ENCODE assay signal across 29 cellular contexts in the genomic region with DNA sequence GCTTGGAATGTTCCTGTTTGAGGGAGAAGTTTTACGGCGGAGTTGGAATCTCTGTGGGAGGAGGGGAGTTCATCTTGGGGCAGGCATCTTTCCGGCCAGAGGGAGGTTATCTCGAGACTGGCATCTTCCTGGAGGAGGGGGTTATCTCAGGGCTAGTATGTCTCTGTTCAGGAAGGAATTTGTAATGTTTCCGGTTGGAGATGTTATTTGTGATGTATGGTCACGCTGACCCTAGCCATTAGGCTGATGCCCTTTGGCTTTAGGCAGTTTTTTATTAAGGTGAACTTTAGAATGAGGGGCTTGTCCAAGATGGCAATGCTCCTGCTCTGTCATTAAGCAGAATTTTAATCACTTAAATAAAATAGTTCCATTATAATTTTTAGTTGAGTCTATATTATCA.
"Had no signal": no experiment of that assay in that cellular context is flagged by ENCODE, and none has a peak within 500 bp of the region (broad histone marks: within the 10 kb centered on the region; RNA-seq: fewer than 3 reads in every experiment).

No MANE protein-coding gene starts in this region.

- H3K4me3 ChIP-seq: heart right ventricle, left ventricle myocardium inferior, pancreas, prostate gland, skin epidermis, thoracic aorta, vagina had no signal

- H3K36me3 ChIP-seq: heart right ventricle, left ventricle myocardium inferior, pancreas, prostate gland, thoracic aorta, vagina had no signal

- H3K27me3 Mint-ChIP-seq: activated CD8-positive, alpha-beta T cell treated with anti-CD3 and anti-CD28 coated beads for 36 hours; activated T-helper 17 cell treated with anti-CD3 and anti-CD28 coated beads, Interleukin-2, amount 50 U/mL, for 72 hours; naive thymus-derived CD4-positive, alpha-beta T cell; stimulated activated naive CD8-positive, alpha-beta T cell treated with anti-CD3 and anti-CD28 coated beads, Interleukin-15, Interleukin-2, amounts not matched to agents 100 ng/mL and 50 ng/mL, for 24 hours; type B pancreatic cell had no signal

- H3K4me1 ChIP-seq: heart right ventricle, left ventricle myocardium inferior, pancreas, prostate gland, vagina had no signal

- FAIRE-seq: islet of Langerhans had no signal

- DNase-seq: activated CD4-positive, alpha-beta T cell treated with anti-CD3 and anti-CD28 coated beads, Interleukin-2, amount 50 U/mL, for 1 hour; activated CD8-positive, alpha-beta T cell treated with anti-CD3 and anti-CD28 coated beads for 36 hours; activated gamma-delta T cell treated with Interleukin-2 at 50 U/mL for 16 hours; activated naive CD4-positive, alpha-beta T cell treated with anti-CD3 and anti-CD28 coated beads, Interleukin-2, amount 50 U/mL, for 16 hours; activated T-cell treated with anti-CD3 and anti-CD28 coated beads, Interleukin-2, amount 50 U/mL, for 4 hours; amygdala; caudate nucleus; foreskin melanocyte; heart right ventricle; left ventricle myocardium inferior; midbrain; naive thymus-derived CD4-positive, alpha-beta T cell; nucleus accumbens; pancreas; retina; stimulated activated CD4-positive, alpha-beta T cell treated with anti-CD3 and anti-CD28 coated beads, Interleukin-4, amount 100 ng/mL, for 24 hours had no signal

- ATAC-seq: activated CD8-positive, alpha-beta T cell treated with anti-CD3 and anti-CD28 coated beads for 36 hours; activated T-cell treated with anti-CD3 and anti-CD28 coated beads, Interleukin-2, amount 50 U/mL, for 4 hours; activated T-helper 17 cell treated with anti-CD3 and anti-CD28 coated beads, Interleukin-2, amount 50 U/mL, for 72 hours; esophagus mucosa; heart right ventricle; naive thymus-derived CD4-positive, alpha-beta T cell; pancreas; sciatic nerve; stimulated activated effector memory CD8-positive, alpha-beta T cell treated with anti-CD3 and anti-CD28 coated beads, Interleukin-12 subunit alpha, Interleukin-12 subunit beta, amount 100 ng/mL, for 72 hours; WTC11 had no signal

- H3K27ac ChIP-seq: heart right ventricle, left ventricle myocardium inferior, pancreas, prostate gland, skin epidermis, thoracic aorta, vagina had no signal

- H3K4me3 Mint-ChIP-seq: activated CD8-positive, alpha-beta T cell treated with anti-CD3 and anti-CD28 coated beads for 36 hours; activated T-cell treated with anti-CD3 and anti-CD28 coated beads, Interleukin-2, amount 50 U/mL, for 4 hours; activated T-helper 17 cell treated with anti-CD3 and anti-CD28 coated beads, Interleukin-2, amount 50 U/mL, for 72 hours; naive thymus-derived CD4-positive, alpha-beta T cell; neural crest cell; stimulated activated effector memory CD8-positive, alpha-beta T cell treated with anti-CD3 and anti-CD28 coated beads, Interleukin-12 subunit alpha, Interleukin-12 subunit beta, amount 100 ng/mL, for 72 hours; stimulated activated naive CD8-positive, alpha-beta T cell treated with anti-CD3 and anti-CD28 coated beads, Interleukin-15, Interleukin-2, amounts not matched to agents 100 ng/mL and 50 ng/mL, for 24 hours; type B pancreatic cell; WTC11 had no signal

- H3K9me3 ChIP-seq: heart right ventricle, left ventricle myocardium inferior, pancreas, prostate gland, thoracic aorta, vagina had no signal

- H3K27ac Mint-ChIP-seq: activated CD8-positive, alpha-beta T cell treated with anti-CD3 and anti-CD28 coated beads for 36 hours; activated T-helper 17 cell treated with anti-CD3 and anti-CD28 coated beads, Interleukin-2, amount 50 U/mL, for 72 hours; naive thymus-derived CD4-positive, alpha-beta T cell; stimulated activated effector memory CD8-positive, alpha-beta T cell treated with anti-CD3 and anti-CD28 coated beads, Interleukin-12 subunit alpha, Interleukin-12 subunit beta, amount 100 ng/mL, for 72 hours; stimulated activated naive CD8-positive, alpha-beta T cell treated with anti-CD3 and anti-CD28 coated beads, Interleukin-15, Interleukin-2, amounts not matched to agents 100 ng/mL and 50 ng/mL, for 24 hours; type B pancreatic cell; WTC11 had no signal

- H3K4me1 Mint-ChIP-seq: activated T-helper 17 cell treated with anti-CD3 and anti-CD28 coated beads, Interleukin-2, amount 50 U/mL, for 72 hours; naive thymus-derived CD4-positive, alpha-beta T cell; stimulated activated effector memory CD8-positive, alpha-beta T cell treated with anti-CD3 and anti-CD28 coated beads, Interleukin-12 subunit alpha, Interleukin-12 subunit beta, amount 100 ng/mL, for 72 hours had no signal

- H3K27me3 ChIP-seq: heart right ventricle, vagina had no signal

- H3K36me3 Mint-ChIP-seq: naive thymus-derived CD4-positive, alpha-beta T cell; stimulated activated effector memory CD8-positive, alpha-beta T cell treated with anti-CD3 and anti-CD28 coated beads, Interleukin-12 subunit alpha, Interleukin-12 subunit beta, amount 100 ng/mL, for 72 hours; type B pancreatic cell had no signal
